Comparison of ENCODE assay signal across 2 cellular contexts in genomic region chr3:161649900-161650484, GRCh38.
TF ChIP-seq lines count a peak whose summit lies in the region.

No MANE protein-coding gene starts in this region.

TF ChIP-seq in GM23338, 12 proteins besides CTCF, POLR2A, EP300 and RAD21:
- no peak for TF ChIP-seq NANOG (IDR thresholded peaks at IDR 0.05; ENCODE audit: borderline replicate concordance)
- no peak for TF ChIP-seq EZH2phosphoT487 (IDR thresholded peaks at IDR 0.05; ENCODE audit: unreplicated experiment)
- TF ChIP-seq, protein P1, sequence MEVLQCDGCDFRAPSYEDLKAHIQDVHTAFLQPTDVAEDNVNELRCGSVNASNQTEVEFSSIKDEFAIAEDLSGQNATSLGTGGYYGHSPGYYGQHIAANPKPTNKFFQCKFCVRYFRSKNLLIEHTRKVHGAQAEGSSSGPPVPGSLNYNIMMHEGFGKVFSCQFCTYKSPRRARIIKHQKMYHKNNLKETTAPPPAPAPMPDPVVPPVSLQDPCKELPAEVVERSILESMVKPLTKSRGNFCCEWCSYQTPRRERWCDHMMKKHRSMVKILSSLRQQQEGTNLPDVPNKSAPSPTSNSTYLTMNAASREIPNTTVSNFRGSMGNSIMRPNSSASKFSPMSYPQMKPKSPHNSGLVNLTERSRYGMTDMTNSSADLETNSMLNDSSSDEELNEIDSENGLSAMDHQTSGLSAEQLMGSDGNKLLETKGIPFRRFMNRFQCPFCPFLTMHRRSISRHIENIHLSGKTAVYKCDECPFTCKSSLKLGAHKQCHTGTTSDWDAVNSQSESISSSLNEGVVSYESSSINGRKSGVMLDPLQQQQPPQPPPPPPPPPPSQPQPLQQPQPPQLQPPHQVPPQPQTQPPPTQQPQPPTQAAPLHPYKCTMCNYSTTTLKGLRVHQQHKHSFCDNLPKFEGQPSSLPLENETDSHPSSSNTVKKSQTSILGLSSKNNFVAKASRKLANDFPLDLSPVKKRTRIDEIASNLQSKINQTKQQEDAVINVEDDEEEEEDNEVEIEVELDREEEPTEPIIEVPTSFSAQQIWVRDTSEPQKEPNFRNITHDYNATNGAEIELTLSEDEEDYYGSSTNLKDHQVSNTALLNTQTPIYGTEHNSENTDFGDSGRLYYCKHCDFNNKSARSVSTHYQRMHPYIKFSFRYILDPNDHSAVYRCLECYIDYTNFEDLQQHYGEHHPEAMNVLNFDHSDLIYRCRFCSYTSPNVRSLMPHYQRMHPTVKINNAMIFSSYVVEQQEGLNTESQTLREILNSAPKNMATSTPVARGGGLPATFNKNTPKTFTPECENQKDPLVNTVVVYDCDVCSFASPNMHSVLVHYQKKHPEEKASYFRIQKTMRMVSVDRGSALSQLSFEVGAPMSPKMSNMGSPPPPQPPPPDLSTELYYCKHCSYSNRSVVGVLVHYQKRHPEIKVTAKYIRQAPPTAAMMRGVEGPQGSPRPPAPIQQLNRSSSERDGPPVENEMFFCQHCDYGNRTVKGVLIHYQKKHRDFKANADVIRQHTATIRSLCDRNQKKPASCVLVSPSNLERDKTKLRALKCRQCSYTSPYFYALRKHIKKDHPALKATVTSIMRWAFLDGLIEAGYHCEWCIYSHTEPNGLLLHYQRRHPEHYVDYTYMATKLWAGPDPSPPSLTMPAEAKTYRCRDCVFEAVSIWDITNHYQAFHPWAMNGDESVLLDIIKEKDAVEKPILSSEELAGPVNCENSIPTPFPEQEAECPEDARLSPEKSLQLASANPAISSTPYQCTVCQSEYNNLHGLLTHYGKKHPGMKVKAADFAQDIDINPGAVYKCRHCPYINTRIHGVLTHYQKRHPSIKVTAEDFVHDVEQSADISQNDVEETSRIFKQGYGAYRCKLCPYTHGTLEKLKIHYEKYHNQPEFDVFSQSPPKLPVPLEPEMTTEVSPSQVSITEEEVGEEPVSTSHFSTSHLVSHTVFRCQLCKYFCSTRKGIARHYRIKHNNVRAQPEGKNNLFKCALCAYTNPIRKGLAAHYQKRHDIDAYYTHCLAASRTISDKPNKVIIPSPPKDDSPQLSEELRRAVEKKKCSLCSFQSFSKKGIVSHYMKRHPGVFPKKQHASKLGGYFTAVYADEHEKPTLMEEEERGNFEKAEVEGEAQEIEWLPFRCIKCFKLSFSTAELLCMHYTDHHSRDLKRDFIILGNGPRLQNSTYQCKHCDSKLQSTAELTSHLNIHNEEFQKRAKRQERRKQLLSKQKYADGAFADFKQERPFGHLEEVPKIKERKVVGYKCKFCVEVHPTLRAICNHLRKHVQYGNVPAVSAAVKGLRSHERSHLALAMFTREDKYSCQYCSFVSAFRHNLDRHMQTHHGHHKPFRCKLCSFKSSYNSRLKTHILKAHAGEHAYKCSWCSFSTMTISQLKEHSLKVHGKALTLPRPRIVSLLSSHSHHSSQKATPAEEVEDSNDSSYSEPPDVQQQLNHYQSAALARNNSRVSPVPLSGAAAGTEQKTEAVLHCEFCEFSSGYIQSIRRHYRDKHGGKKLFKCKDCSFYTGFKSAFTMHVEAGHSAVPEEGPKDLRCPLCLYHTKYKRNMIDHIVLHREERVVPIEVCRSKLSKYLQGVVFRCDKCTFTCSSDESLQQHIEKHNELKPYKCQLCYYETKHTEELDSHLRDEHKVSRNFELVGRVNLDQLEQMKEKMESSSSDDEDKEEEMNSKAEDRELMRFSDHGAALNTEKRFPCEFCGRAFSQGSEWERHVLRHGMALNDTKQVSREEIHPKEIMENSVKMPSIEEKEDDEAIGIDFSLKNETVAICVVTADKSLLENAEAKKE (CRISPR knock-in tag; IDR thresholded peaks at IDR 0.05), result no peak
- no peak for TF ChIP-seq REST (IDR thresholded peaks at IDR 0.05; ENCODE audit: unreplicated experiment)
- no peak for TF ChIP-seq ZNF331 (CRISPR knock-in tag; IDR thresholded peaks at IDR 0.05; ENCODE audit: low read depth)

TF ChIP-seq in H1, 55 proteins besides CTCF, POLR2A, EP300 and RAD21:
- TF ChIP-seq TCF12 (IDR thresholded peaks at IDR 0.05; ENCODE audit: low read depth, low read length) (no peak), MAFK (IDR thresholded peaks at IDR 0.05; ENCODE audit: low read depth, low read length) (peak; percentile 2; the same call in 1 of the 2 replicates), SUZ12 (IDR thresholded peaks at IDR 0.05; ENCODE audit: low read length) (no peak), POLR2AphosphoS5 (IDR thresholded peaks at IDR 0.05; ENCODE audit: low read depth, low read length) (no peak), NANOG (IDR thresholded peaks at IDR 0.05; ENCODE audit: insufficient read depth, low read depth, low read length, poor library complexity, severe bottlenecking) (no peak)
